In genomic region chr16:14910833-14911629, GRCh38 we compare ENCODE assay signal across 7 cellular contexts. TPM values are rescaled to one million over a fixed set of nuclear protein-coding genes. Genes with fewer than 3 reads are reported as not detected.
DNase-seq lines count a peak whose midpoint lies in the region; ATAC-seq, FAIRE-seq and TF ChIP-seq lines count a peak whose summit lies in the region.
"Not testable (repeated sequence)": the region's sequence is repeated elsewhere in the genome, so short reads cannot be mapped to it uniquely, and the experiment has no call there.

No MANE protein-coding gene starts in this region.

- DNase-seq in HCT116 (ENCODE audit: low read depth, low spot score); WTC11 (ENCODE audit: low spot score); body of pancreas; left colon; pancreas: not testable (repeated sequence)

- FAIRE-seq in pancreas (lab: Jason Lieb, UNC), result not testable (repeated sequence)

- H4K20me1 ChIP-seq in HCT116 (ENCODE audit: insufficient read depth), result not testable (repeated sequence)

- TF ChIP-seq POLR2A in HCT116 (IDR thresholded peaks at IDR 0.05; ENCODE audit: borderline replicate concordance, extremely low read depth, insufficient read depth, insufficient read length); body of pancreas (IDR thresholded peaks at IDR 0.05): not testable (repeated sequence)

- H3K79me2 ChIP-seq in HCT116 (ENCODE audit: insufficient read depth, low read length), result not testable (repeated sequence)

- not testable (repeated sequence) for H3K9me3 ChIP-seq in HCT116 (ENCODE audit: control insufficient read depth in 1 of 2, insufficient read depth in 1 of 2, low read depth in 1 of 2, low read length in 2 of 2); body of pancreas; pancreas

- H3K9ac ChIP-seq in HCT116 (ENCODE audit: low read length), result not testable (repeated sequence)

- H3K4me2 ChIP-seq in HCT116 (ENCODE audit: low read length), result not testable (repeated sequence)

- not testable (repeated sequence) for H3K4me1 Mint-ChIP-seq in WTC11

- H3K36me3 Mint-ChIP-seq in WTC11, result not testable (repeated sequence)

- not testable (repeated sequence) for H3K27me3 ChIP-seq in HCT116 (ENCODE audit: insufficient read depth, low read length); body of pancreas; pancreas

- POLR2A ChIA-PET in HCT116 (lab: Charles Lee); WTC11 (lab: Charles Lee): not testable (repeated sequence)

- TF ChIP-seq CTCF in HCT116 (IDR thresholded peaks at IDR 0.05 in 2 of 3, conservative IDR thresholded peaks at IDR 0.05 in 1 of 3; ENCODE audit: borderline replicate concordance in 1 of 3, insufficient read depth in 1 of 3, low read depth in 2 of 3, low read length in 2 of 3); WTC11 (IDR thresholded peaks at IDR 0.05); body of pancreas (IDR thresholded peaks at IDR 0.05); pancreas (IDR thresholded peaks at IDR 0.05): not testable (repeated sequence)

- not testable (repeated sequence) for H3K27me3 Mint-ChIP-seq in WTC11 (ENCODE audit: low read depth)

- not testable (repeated sequence) for H3K4me3 Mint-ChIP-seq in WTC11

- not testable (repeated sequence) for H3K27ac Mint-ChIP-seq in WTC11

- not testable (repeated sequence) for H3K4me3 ChIP-seq in HCT116 (replicated peaks in 1 of 2; ENCODE audit: low read depth in 1 of 2, low read length in 2 of 2); body of pancreas; pancreas

- H3K9me3 Mint-ChIP-seq in WTC11, result not testable (repeated sequence)

- CTCF ChIA-PET in HCT116 (lab: Charles Lee); WTC11 (lab: Charles Lee): not testable (repeated sequence)

- RAD21 ChIA-PET in HCT116 (lab: Charles Lee; ENCODE audit: low non-redundant PET in 1 of 2, low total read pairs in 2 of 2, uncharacterized antibody in 2 of 2, unreplicated experiment in 2 of 2), result not testable (repeated sequence)

- TF ChIP-seq RAD21 in HCT116 (IDR thresholded peaks at IDR 0.05; ENCODE audit: low read depth), result not testable (repeated sequence)

- no CpG with 5 or more reads among the region's 85 CpGs for WGBS in body of pancreas, 2 donors
- no CpG with 5 or more reads among the region's 85 CpGs for WGBS in pancreas, 2 donors

- H3K4me1 ChIP-seq in HCT116 (ENCODE audit: control insufficient read depth in 1 of 2, insufficient read depth in 2 of 2, low read length in 2 of 2); body of pancreas; pancreas: not testable (repeated sequence)

- H3K9me2 ChIP-seq in HCT116 (ENCODE audit: insufficient read depth), result not testable (repeated sequence)

- intact Hi-C loops in HCT116 (cut with micrococcal nuclease); body of pancreas (cut with DNase I); left colon (cut with DNase I, micrococcal nuclease); pancreas (cut with DNase I): not testable (repeated sequence)

- ATAC-seq in GM18909 (IDR thresholded peaks at IDR 0.05; ENCODE audit: poor library complexity, unreplicated experiment) (peak; percentile 48), HCT116 (peak; percentile 88), HG03432 (IDR thresholded peaks at IDR 0.05; ENCODE audit: unreplicated experiment) (peak; percentile 67), WTC11 (peak; percentile 81), body of pancreas (peak; percentile 92), left colon (peak; percentile 89), pancreas (peak; percentile 84 to 96 (median 92))

- not testable (repeated sequence) for H3K36me3 ChIP-seq in HCT116 (ENCODE audit: control insufficient read depth in 1 of 2, insufficient read depth in 2 of 2, low read length in 2 of 2); body of pancreas (replicated peaks in 1 of 2; ENCODE audit: insufficient read depth in 1 of 2, low read depth in 2 of 2); pancreas

- H3K27ac ChIP-seq in HCT116 (ENCODE audit: low read depth, low read length); body of pancreas; pancreas: not testable (repeated sequence)

- not testable (repeated sequence) for BruUV-seq in HCT116 (replicated peaks; lab: Mats Ljungman, UMichigan)

- H2AFZ ChIP-seq in HCT116 (ENCODE audit: low read depth, low read length, poor library complexity, severe bottlenecking), result not testable (repeated sequence)

RNA-seq across cellular contexts. Expression of gene NPIPA1, which starts 26.2 kb away (rescaled TPM):
- total RNA-seq in HCT116 (2021; ENCODE audit: unreplicated experiment), result 93.4 TPM
- polyA plus RNA-seq in HCT116 (2012), result 96.0 and 109 TPM in 2 replicates
- 115 to 118 TPM (median 116 TPM) in 3 replicates for total RNA-seq in WTC11 (2021)
- total RNA-seq in body of pancreas, result 10 to 100 TPM; 38.1 to 46.8 TPM
- 10 to 100 TPM; 54.7 to 73.6 TPM for total RNA-seq in left colon
- 10 to 100 TPM; 22.8 to 65.1 (median 35.1) TPM for total RNA-seq in pancreas
- polyA plus RNA-seq in pancreas, result 100 to 1,000 TPM in 1 of 2 donors, 10 to 100 TPM in 1; 97.0 to 126 TPM
